Comparison of ENCODE assay signal across 8 cellular contexts in the genomic region with DNA sequence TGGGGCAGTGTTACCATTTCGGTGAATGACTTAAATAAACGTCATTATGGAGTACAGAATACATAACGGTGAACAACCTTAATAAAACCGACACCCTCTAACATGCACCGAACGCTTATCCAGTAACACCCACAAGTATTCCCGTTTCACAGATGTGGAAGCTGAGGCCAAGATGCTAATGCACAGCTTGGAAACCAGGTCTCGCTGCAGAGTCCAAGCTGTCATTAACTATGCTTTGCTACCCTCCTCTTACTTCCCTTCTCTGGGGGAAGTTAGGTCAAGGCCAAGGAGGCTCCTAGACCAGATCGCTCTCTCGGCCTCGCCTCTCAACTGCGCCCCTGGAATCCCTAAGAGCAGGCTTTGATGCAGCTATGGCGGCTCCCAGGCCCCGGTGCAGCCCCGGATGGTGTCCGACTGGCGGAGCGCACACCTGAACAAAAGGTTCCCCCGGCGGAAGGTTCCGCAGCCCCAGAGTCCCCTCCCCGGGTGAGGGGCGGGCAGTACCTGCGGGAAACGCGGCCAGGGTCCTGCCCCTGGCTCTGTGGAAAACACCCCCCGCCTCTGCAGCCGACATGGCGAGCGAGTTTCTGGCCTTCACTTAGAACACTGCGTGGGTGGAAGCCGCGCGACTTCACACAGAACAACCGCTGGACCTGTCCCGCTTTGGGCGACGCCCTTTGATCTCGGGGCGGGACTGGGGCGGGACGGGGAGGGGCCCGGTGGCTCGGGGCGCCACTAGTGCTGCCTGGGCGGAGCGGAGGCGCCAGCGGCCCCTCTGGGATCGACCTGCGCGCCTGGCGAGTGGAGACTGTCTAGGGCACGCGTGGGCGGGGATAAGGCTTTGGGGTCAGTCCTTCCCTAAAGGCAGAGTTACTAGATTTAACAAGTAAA. TPM values are rescaled to one million over a fixed set of nuclear protein-coding genes. Genes with fewer than 3 reads are reported as not detected.
DNase-seq lines count a peak whose midpoint lies in the region; ATAC-seq and TF ChIP-seq lines count a peak whose summit lies in the region.

A gene with protein sequence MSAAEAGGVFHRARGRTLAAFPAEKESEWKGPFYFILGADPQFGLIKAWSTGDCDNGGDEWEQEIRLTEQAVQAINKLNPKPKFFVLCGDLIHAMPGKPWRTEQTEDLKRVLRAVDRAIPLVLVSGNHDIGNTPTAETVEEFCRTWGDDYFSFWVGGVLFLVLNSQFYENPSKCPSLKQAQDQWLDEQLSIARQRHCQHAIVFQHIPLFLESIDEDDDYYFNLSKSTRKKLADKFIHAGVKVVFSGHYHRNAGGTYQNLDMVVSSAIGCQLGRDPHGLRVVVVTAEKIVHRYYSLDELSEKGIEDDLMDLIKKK (minus strand): TSS at position 685 of the 891 bp plus-strand sequence. CDS start 111 bp downstream, at position 574.

- H3K4me3 ChIP-seq in IMR-90 (ENCODE audit: insufficient read depth, low read depth, low read length) (peak within 1 kb of the TSS; percentile 94), Peyer's patch (peak within 1 kb of the TSS; percentile 69 to 74 (median 72)), esophagus muscularis mucosa (peak within 1 kb of the TSS; percentile 60 to 75 (median 68))

- no peaks in the 10 kb centered on the region for H3K9me1 ChIP-seq in IMR-90 (ENCODE audit: insufficient read depth, low read length)

- H3K9me3 ChIP-seq in IMR-90 (ENCODE audit: control insufficient read depth, insufficient read depth, low read length) (no peaks in the 10 kb centered on the region), Peyer's patch (no peaks in the 10 kb centered on the region), esophagus muscularis mucosa (no peaks in the 10 kb centered on the region)

- H4K8ac ChIP-seq in IMR-90 (ENCODE audit: low read depth in 2 of 2, low read length in 2 of 2), result peak within 1 kb of the TSS; percentile 92 to 99

- peaks cover 5 to 8% of the 10 kb centered on the region in 2 donors for H3K36me3 Mint-ChIP-seq in activated T-cell treated with anti-CD3 and anti-CD28 coated beads, Interleukin-2, amount 50 U/mL, for 72 hours (ENCODE audit: insufficient read depth in 2 of 2)

- H2AK9ac ChIP-seq in IMR-90 (replicated peaks; ENCODE audit: low read depth, low read length, poor library complexity), result peak within 1 kb of the TSS; percentile 63

- H3K27me3 Mint-ChIP-seq in activated T-cell treated with anti-CD3 and anti-CD28 coated beads, Interleukin-2, amount 50 U/mL, for 72 hours (ENCODE audit: low read depth), result no peaks in the 10 kb centered on the region

- H3K9me3 Mint-ChIP-seq in activated T-cell treated with anti-CD3 and anti-CD28 coated beads, Interleukin-2, amount 50 U/mL, for 72 hours, result peaks cover 0 to 3% of the 10 kb centered on the region in 2 donors

- peak within 1 kb of the TSS; percentile 74 for H3K9ac ChIP-seq in IMR-90 (ENCODE audit: low read depth, low read length)

- H3K4ac ChIP-seq in IMR-90 (ENCODE audit: low read depth, low read length), result peak within 1 kb of the TSS; percentile 94

- H3K4me1 ChIP-seq in IMR-90 (ENCODE audit: control insufficient read depth, insufficient read depth, low read length), result peaks cover 4% of the 10 kb centered on the region
- H3K4me1 ChIP-seq in Peyer's patch, result peaks cover 0 to 22% (median 5%) of the 10 kb centered on the region in 4 donors
- H3K4me1 ChIP-seq in esophagus muscularis mucosa, result peaks cover 14 to 34% (median 29%) of the 10 kb centered on the region in 4 donors

- H3K18ac ChIP-seq in IMR-90 (ENCODE audit: low read depth, low read length), result peak within 1 kb of the TSS; percentile 87

- no peak within 1 kb of the TSS for H2BK20ac ChIP-seq in IMR-90 (ENCODE audit: low read depth, low read length)

- TF ChIP-seq CTCF in IMR-90 (conservative IDR thresholded peaks at IDR 0.05; ENCODE audit: low read depth, low read length) (no peak), Peyer's patch (IDR thresholded peaks at IDR 0.05) (no peak), esophagus muscularis mucosa (IDR thresholded peaks at IDR 0.05) (no peak)

- H3K4me3 Mint-ChIP-seq in activated T-cell treated with anti-CD3 and anti-CD28 coated beads, Interleukin-2, amount 50 U/mL, for 72 hours, result peak within 1 kb of the TSS; percentile 93 to 94

- H2BK5ac ChIP-seq in IMR-90 (ENCODE audit: low read depth, low read length, poor library complexity, severe bottlenecking), result peak within 1 kb of the TSS; percentile 53

- peak within 1 kb of the TSS; percentile 81 for H3K27ac Mint-ChIP-seq in activated T-cell treated with anti-CD3 and anti-CD28 coated beads, Interleukin-2, amount 50 U/mL, for 72 hours

- no peaks in the 10 kb centered on the region for H4K20me1 ChIP-seq in IMR-90 (ENCODE audit: insufficient read depth, low read length)

- H3K23ac ChIP-seq in IMR-90 (ENCODE audit: low read depth, low read length), result peak within 1 kb of the TSS; percentile 85; the same call in 1 of the 2 replicates

- peak; percentile 29 for TF ChIP-seq EP300 in esophagus muscularis mucosa (IDR thresholded peaks at IDR 0.05)

- H4K91ac ChIP-seq in IMR-90 (ENCODE audit: insufficient read depth, low read depth, low read length), result peak within 1 kb of the TSS; percentile 81

- H3K27me3 ChIP-seq in IMR-90 (ENCODE audit: control insufficient read depth, insufficient read depth, low read length) (no peaks in the 10 kb centered on the region), Peyer's patch (no peaks in the 10 kb centered on the region), esophagus muscularis mucosa (no peaks in the 10 kb centered on the region)

- TF ChIP-seq POLR2A in IMR-90 (IDR thresholded peaks at IDR 0.05; ENCODE audit: low read depth, low read length) (peak; percentile 46; the same call in 1 of the 2 replicates), Peyer's patch (IDR thresholded peaks at IDR 0.05) (peak; percentile 42 to 75), esophagus muscularis mucosa (IDR thresholded peaks at IDR 0.05; ENCODE audit: low read depth) (no peak)

- peak; percentile 96 for DNase-seq in DMS 273 (lab: John Stamatoyannopoulos, UW; ENCODE audit: unreplicated experiment)
- peak; percentile 80 for DNase-seq in IMR-90
- peak; percentile 88 to 96 (median 95) for DNase-seq in Peyer's patch
- peak; percentile 94 to 95 for DNase-seq in activated T-cell treated with anti-CD3 and anti-CD28 coated beads, Interleukin-2, amount 50 U/mL, for 72 hours
- DNase-seq in esophagus muscularis mucosa (ENCODE audit: extremely low spot score), result peak; percentile 96
- DNase-seq in myocyte (ENCODE audit: low read depth), result peak; percentile 96
- DNase-seq in stimulated activated CD8-positive, alpha-beta memory T cell treated with anti-CD3 and anti-CD28 coated beads, Interleukin-7, amount 100 ng/mL, for 24 hours (ENCODE audit: low read depth), result peak; percentile 80

- POLR2A ChIA-PET in IMR-90 (lab: Charles Lee; ENCODE audit: unreplicated experiment), result interaction anchor here (0.6 kb wide), 1 partner anchor 19 kb away, joined by 4 read pairs; no protein-coding TSS in a partner anchor

- peak within 1 kb of the TSS; percentile 90 for H3K4me2 ChIP-seq in IMR-90 (ENCODE audit: low read depth, low read length)

- peak within 1 kb of the TSS; percentile 92 for H2AFZ ChIP-seq in IMR-90 (replicated peaks; ENCODE audit: low read length, poor library complexity)

- WGBS in IMR-90 (ENCODE audit: extremely low coverage in 2 of 2, insufficient read length in 1 of 2), 2 experiments, result 5% methylated on average over 16 of the region's 56 CpGs; no CpG with 5 or more reads in 1 of the 2 experiments
- 9% methylated on average over 28 of the region's 56 CpGs for WGBS in esophagus muscularis mucosa

- TF ChIP-seq RAD21 in IMR-90 (IDR thresholded peaks at IDR 0.05; ENCODE audit: low read length), result no peak

- peak within 1 kb of the TSS; percentile 54 for H2AK5ac ChIP-seq in IMR-90 (ENCODE audit: low read depth, low read length)

- dilution Hi-C loops in IMR-90 (cut with HindIII; ENCODE audit: low sequenced_read_pairs, unreplicated experiment), result no loop called here

- H3K56ac ChIP-seq in IMR-90 (ENCODE audit: extremely low read depth, insufficient read depth, low read length), result no peak within 1 kb of the TSS

- H3K14ac ChIP-seq in IMR-90 (replicated peaks; ENCODE audit: low read depth, low read length), result peak within 1 kb of the TSS; percentile 97

- intact Hi-C loops in IMR-90 (cut with micrococcal nuclease) (no loop called here), esophagus muscularis mucosa (cut with DNase I) (no loop called here)

- no peaks in the 10 kb centered on the region for H3K36me3 ChIP-seq in IMR-90 (ENCODE audit: control insufficient read depth, insufficient read depth, low read length)
- no peaks in the 10 kb centered on the region for H3K36me3 ChIP-seq in Peyer's patch
- H3K36me3 ChIP-seq in esophagus muscularis mucosa, result no peaks in the 10 kb centered on the region

- BruUV-seq in IMR-90 (replicated peaks; lab: Mats Ljungman, UMichigan), result no TSS peak

- peak within 1 kb of the TSS; percentile 99 for H4K5ac ChIP-seq in IMR-90 (ENCODE audit: low read depth, low read length)

- CTCF ChIA-PET in IMR-90 (lab: Yijun Ruan, JAX), result interaction anchor here (0.7 kb wide), 1 partner anchor 1270 kb away, joined by 4 read pairs; no protein-coding TSS in a partner anchor

- peak; percentile 87 for ATAC-seq in GM21526 (IDR thresholded peaks at IDR 0.05; ENCODE audit: low FRiP score, unreplicated experiment)
- peak; percentile 96 for ATAC-seq in IMR-90 (ENCODE audit: low read depth)
- ATAC-seq in activated T-cell treated with anti-CD3 and anti-CD28 coated beads, Interleukin-2, amount 50 U/mL, for 72 hours (replicated peaks in 1 of 2), result peak; percentile 94

- no peak within 1 kb of the TSS for H2BK15ac ChIP-seq in IMR-90 (ENCODE audit: low read depth, low read length)

- peaks cover 42% of the 10 kb centered on the region for H3K4me1 Mint-ChIP-seq in activated T-cell treated with anti-CD3 and anti-CD28 coated beads, Interleukin-2, amount 50 U/mL, for 72 hours (ENCODE audit: low read depth)

- in situ Hi-C loops in IMR-90 (cut with MboI; ENCODE audit: low sequenced_read_pairs), result no loop called here

- H2BK120ac ChIP-seq in IMR-90 (ENCODE audit: low read depth, low read length), result peak within 1 kb of the TSS; percentile 63

- H3K27ac ChIP-seq in IMR-90 (ENCODE audit: insufficient read depth, low read length) (peak within 1 kb of the TSS; percentile 31), Peyer's patch (peak within 1 kb of the TSS; percentile 86 to 92 (median 90)), esophagus muscularis mucosa (replicated peaks in 1 of 4) (peak within 1 kb of the TSS; percentile 79 to 86 (median 82))

- peaks cover 4 to 13% of the 10 kb centered on the region in 2 experiments; a peak in 3 of 4 replicates for H3K79me1 ChIP-seq in IMR-90 (ENCODE audit: low read depth in 1 of 2, low read length in 2 of 2)

TF ChIP-seq in IMR-90, 13 proteins besides CTCF, POLR2A, EP300 and RAD21 (continues in another document):
- TF ChIP-seq FOS (IDR thresholded peaks at IDR 0.05; ENCODE audit: low read depth, low read length), result no peak

RNA-seq across cellular contexts. Expression of the gene that starts here (rescaled TPM):
- total RNA-seq in IMR-90 (2012; rRNA removed) (6.4 and 6.5 TPM in 2 replicates), Peyer's patch (10 to 100 TPM; 26.7 to 47.9 (median 36.3) TPM), esophagus muscularis mucosa (10 to 100 TPM; 10.6 to 21.7 (median 16.7) TPM), myocyte (11.6 and 12.4 TPM in 2 replicates)
- polyA plus RNA-seq in IMR-90 (2012; rRNA removed), result 4.3 and 5.1 TPM in 2 replicates
- polyA plus RNA-seq in IMR-90 (2012; cell fraction: cytosol; rRNA removed), result 3.1 and 4.1 TPM in 2 replicates
- polyA plus RNA-seq in IMR-90 (2012; cell fraction: nucleus; rRNA removed; ENCODE audit: low replicate concordance), result 1.9 and 2.9 TPM in 2 replicates
- 10 to 100 TPM; 10.5 to 15.8 TPM for total RNA-seq in activated T-cell treated with anti-CD3 and anti-CD28 coated beads, Interleukin-2, amount 50 U/mL, for 72 hours
- polyA plus RNA-seq in myocyte (2012), result 12.7 TPM

Comparison
In these comparisons a context has a peak if more than half of its experiments do, and no peak if none do; other contexts are left out.
1. Peak in every context shown above with its lines: DNase-seq, ATAC-seq, H3K4me3 ChIP-seq and H3K27ac ChIP-seq.
2. H3K27ac ChIP-seq: peak in every context shown above with its lines; median percentile 90 in Peyer's patch; 82 in esophagus muscularis mucosa; 31 in IMR-90.